1 cellular context compared by ENCODE assay signal in genomic region chr1:182855886-182856285, GRCh38.
TF ChIP-seq lines count a peak whose summit lies in the region.

No MANE protein-coding gene starts in this region.

TF ChIP-seq in GM23338, 12 proteins besides CTCF, POLR2A, EP300 and RAD21:
- TF ChIP-seq ZNF462 (CRISPR knock-in tag; IDR thresholded peaks at IDR 0.05) (no peak), CREB1 (CRISPR knock-in tag; IDR thresholded peaks at IDR 0.05; ENCODE audit: low read depth) (no peak), ZNF114 (CRISPR knock-in tag; IDR thresholded peaks at IDR 0.05) (no peak), POLR2AphosphoS5 (IDR thresholded peaks at IDR 0.05; ENCODE audit: low read depth) (no peak), REST (IDR thresholded peaks at IDR 0.05; ENCODE audit: unreplicated experiment) (no peak), EZH2phosphoT487 (IDR thresholded peaks at IDR 0.05; ENCODE audit: unreplicated experiment) (no peak), ZNF331 (CRISPR knock-in tag; IDR thresholded peaks at IDR 0.05; ENCODE audit: low read depth) (no peak), JUNB (IDR thresholded peaks at IDR 0.05; ENCODE audit: unreplicated experiment) (no peak), EZH2 (IDR thresholded peaks at IDR 0.05; ENCODE audit: low read depth, unreplicated experiment) (no peak)
- TF ChIP-seq, protein P1, sequence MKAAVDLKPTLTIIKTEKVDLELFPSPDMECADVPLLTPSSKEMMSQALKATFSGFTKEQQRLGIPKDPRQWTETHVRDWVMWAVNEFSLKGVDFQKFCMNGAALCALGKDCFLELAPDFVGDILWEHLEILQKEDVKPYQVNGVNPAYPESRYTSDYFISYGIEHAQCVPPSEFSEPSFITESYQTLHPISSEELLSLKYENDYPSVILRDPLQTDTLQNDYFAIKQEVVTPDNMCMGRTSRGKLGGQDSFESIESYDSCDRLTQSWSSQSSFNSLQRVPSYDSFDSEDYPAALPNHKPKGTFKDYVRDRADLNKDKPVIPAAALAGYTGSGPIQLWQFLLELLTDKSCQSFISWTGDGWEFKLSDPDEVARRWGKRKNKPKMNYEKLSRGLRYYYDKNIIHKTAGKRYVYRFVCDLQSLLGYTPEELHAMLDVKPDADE (IDR thresholded peaks at IDR 0.05), result no peak
